In the genomic region with DNA sequence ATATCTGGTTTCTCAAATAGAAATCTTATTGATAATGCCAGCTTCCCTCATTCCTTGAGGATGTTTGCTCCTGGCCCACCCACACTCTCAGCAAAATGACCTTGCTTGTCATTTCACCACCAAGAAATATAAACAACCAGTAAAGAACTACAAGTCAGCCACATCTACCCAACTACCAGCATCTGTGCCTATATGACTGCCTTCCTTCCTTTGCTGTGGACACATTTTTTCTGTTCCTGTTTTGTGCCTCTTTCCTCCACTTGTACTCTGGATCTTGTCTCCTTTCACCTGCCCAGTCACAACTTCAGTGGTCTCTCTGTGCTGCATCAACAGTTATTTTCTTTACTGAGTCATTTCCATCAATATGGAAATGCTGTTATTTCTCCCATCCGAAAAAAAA, we compare ENCODE assay signal across 2 cellular contexts.
TF ChIP-seq lines count a peak whose summit lies in the region.

No MANE protein-coding gene starts in this region.

TF ChIP-seq in K562, 482 proteins besides CTCF, POLR2A, EP300 and RAD21:
- TF ChIP-seq, protein P1, sequence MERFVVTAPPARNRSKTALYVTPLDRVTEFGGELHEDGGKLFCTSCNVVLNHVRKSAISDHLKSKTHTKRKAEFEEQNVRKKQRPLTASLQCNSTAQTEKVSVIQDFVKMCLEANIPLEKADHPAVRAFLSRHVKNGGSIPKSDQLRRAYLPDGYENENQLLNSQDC (CRISPR knock-in tag; IDR thresholded peaks at IDR 0.05) = no peak
- TF ChIP-seq, protein P2, sequence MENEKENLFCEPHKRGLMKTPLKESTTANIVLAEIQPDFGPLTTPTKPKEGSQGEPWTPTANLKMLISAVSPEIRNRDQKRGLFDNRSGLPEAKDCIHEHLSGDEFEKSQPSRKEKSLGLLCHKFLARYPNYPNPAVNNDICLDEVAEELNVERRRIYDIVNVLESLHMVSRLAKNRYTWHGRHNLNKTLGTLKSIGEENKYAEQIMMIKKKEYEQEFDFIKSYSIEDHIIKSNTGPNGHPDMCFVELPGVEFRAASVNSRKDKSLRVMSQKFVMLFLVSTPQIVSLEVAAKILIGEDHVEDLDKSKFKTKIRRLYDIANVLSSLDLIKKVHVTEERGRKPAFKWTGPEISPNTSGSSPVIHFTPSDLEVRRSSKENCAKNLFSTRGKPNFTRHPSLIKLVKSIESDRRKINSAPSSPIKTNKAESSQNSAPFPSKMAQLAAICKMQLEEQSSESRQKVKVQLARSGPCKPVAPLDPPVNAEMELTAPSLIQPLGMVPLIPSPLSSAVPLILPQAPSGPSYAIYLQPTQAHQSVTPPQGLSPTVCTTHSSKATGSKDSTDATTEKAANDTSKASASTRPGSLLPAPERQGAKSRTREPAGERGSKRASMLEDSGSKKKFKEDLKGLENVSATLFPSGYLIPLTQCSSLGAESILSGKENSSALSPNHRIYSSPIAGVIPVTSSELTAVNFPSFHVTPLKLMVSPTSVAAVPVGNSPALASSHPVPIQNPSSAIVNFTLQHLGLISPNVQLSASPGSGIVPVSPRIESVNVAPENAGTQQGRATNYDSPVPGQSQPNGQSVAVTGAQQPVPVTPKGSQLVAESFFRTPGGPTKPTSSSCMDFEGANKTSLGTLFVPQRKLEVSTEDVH (IDR thresholded peaks at IDR 0.05; ENCODE audit: low read depth, partially characterized antibody) = no peak
- TF ChIP-seq SPI1 (IDR thresholded peaks at IDR 0.05; ENCODE audit: borderline replicate concordance, low read depth, low read length) = 0 out of 2 replicates have a peak, but pooled peaks have one; percentile 27

TF ChIP-seq in HepG2, 621 proteins besides CTCF, POLR2A, EP300 and RAD21 (continued from another document):
- TF ChIP-seq ZNF292 (CRISPR knock-in tag; IDR thresholded peaks at IDR 0.05; ENCODE audit: borderline replicate concordance, low read depth) (no peak), KLF6 (CRISPR knock-in tag; IDR thresholded peaks at IDR 0.05) (no peak), SSRP1 (CRISPR knock-in tag; IDR thresholded peaks at IDR 0.05) (no peak)
- TF ChIP-seq, protein P3, sequence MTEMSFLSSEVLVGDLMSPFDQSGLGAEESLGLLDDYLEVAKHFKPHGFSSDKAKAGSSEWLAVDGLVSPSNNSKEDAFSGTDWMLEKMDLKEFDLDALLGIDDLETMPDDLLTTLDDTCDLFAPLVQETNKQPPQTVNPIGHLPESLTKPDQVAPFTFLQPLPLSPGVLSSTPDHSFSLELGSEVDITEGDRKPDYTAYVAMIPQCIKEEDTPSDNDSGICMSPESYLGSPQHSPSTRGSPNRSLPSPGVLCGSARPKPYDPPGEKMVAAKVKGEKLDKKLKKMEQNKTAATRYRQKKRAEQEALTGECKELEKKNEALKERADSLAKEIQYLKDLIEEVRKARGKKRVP (CRISPR knock-in tag; IDR thresholded peaks at IDR 0.05) = no peak
- TF ChIP-seq, protein P4, sequence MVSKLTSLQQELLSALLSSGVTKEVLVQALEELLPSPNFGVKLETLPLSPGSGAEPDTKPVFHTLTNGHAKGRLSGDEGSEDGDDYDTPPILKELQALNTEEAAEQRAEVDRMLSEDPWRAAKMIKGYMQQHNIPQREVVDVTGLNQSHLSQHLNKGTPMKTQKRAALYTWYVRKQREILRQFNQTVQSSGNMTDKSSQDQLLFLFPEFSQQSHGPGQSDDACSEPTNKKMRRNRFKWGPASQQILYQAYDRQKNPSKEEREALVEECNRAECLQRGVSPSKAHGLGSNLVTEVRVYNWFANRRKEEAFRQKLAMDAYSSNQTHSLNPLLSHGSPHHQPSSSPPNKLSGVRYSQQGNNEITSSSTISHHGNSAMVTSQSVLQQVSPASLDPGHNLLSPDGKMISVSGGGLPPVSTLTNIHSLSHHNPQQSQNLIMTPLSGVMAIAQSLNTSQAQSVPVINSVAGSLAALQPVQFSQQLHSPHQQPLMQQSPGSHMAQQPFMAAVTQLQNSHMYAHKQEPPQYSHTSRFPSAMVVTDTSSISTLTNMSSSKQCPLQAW (CRISPR knock-in tag; IDR thresholded peaks at IDR 0.05) = no peak
TF ChIP-seq in HepG2: peak in this region for 0.
